18 cellular contexts compared by ENCODE assay signal in genomic region chr2:148721520-148721931, GRCh38.
DNase-seq lines count a peak whose midpoint lies in the region; ATAC-seq and TF ChIP-seq lines count a peak whose summit lies in the region.
"Had no signal": no experiment of that assay in that cellular context is flagged by ENCODE, and none has a peak within 500 bp of the region (broad histone marks: within the 10 kb centered on the region; RNA-seq: fewer than 3 reads in every experiment).

No MANE protein-coding gene starts in this region.

- no peaks in the 10 kb centered on the region for H3K27me3 Mint-ChIP-seq in activated CD4-positive, alpha-beta memory T cell treated with anti-CD3 and anti-CD28 coated beads for 36 hours
- H3K27me3 Mint-ChIP-seq in activated CD4-positive, alpha-beta memory T cell treated with anti-CD3 and anti-CD28 coated beads, Interleukin-2, amount 10 ng/mL, durations not matched to agents 7 days and 5 days: no peaks in the 10 kb centered on the region
- H3K27me3 Mint-ChIP-seq in central memory CD8-positive, alpha-beta T cell: no peaks in the 10 kb centered on the region
- no peaks in the 10 kb centered on the region for H3K27me3 Mint-ChIP-seq in CD8-positive, alpha-beta T cell (ENCODE audit: low read depth)

- H3K36me3 ChIP-seq in HEK293 (ENCODE audit: control insufficient read depth in 2 of 2, insufficient read depth in 1 of 2, low read length in 2 of 2) (no peaks in the 10 kb centered on the region), neutrophil (no peaks in the 10 kb centered on the region)
- H3K36me3 ChIP-seq in CD8-positive, alpha-beta T cell (ENCODE audit: insufficient read depth, low read length): no peaks in the 10 kb centered on the region
- H3K36me3 ChIP-seq: brain microvascular endothelial cell, Peyer's patch, WERI-Rb-1 had no signal

- H3K27me3 ChIP-seq in neutrophil: no peaks in the 10 kb centered on the region
- no peaks in the 10 kb centered on the region for H3K27me3 ChIP-seq in CD8-positive, alpha-beta T cell (ENCODE audit: insufficient read depth, low read length)
- H3K27me3 ChIP-seq: brain microvascular endothelial cell, Peyer's patch had no signal

- H3K4me3 ChIP-seq in HEK293 (ENCODE audit: low read depth, low read length) (no peak overlapping the region), neutrophil (ENCODE audit: low read depth in 1 of 2, low read length in 1 of 2) (no peak overlapping the region)
- no peak overlapping the region for H3K4me3 ChIP-seq in CD8-positive, alpha-beta T cell (ENCODE audit: low read depth, low read length)
- H3K4me3 ChIP-seq: Peyer's patch had no signal

- H3K9me3 Mint-ChIP-seq in activated CD4-positive, alpha-beta memory T cell treated with anti-CD3 and anti-CD28 coated beads for 36 hours: peaks cover 10% of the 10 kb centered on the region
- peaks cover 15% of the 10 kb centered on the region for H3K9me3 Mint-ChIP-seq in activated CD4-positive, alpha-beta memory T cell treated with anti-CD3 and anti-CD28 coated beads, Interleukin-2, amount 10 ng/mL, durations not matched to agents 7 days and 5 days
- no peaks in the 10 kb centered on the region for H3K9me3 Mint-ChIP-seq in central memory CD8-positive, alpha-beta T cell
- H3K9me3 Mint-ChIP-seq in CD8-positive, alpha-beta T cell: peaks cover 5% of the 10 kb centered on the region

- no peak for DNase-seq in activated CD4-positive, alpha-beta memory T cell treated with anti-CD3 and anti-CD28 coated beads for 36 hours
- DNase-seq in activated CD4-positive, alpha-beta memory T cell treated with anti-CD3 and anti-CD28 coated beads, Interleukin-2, amount 10 ng/mL, durations not matched to agents 7 days and 5 days: no peak
- no peak for DNase-seq in central memory CD8-positive, alpha-beta T cell (ENCODE audit: low spot score in 2 of 2)
- DNase-seq in NCI-H524 treated with DMSO at 0.1 percent for 48 hours (lab: John Stamatoyannopoulos, UW): no peak
- DNase-seq in pons (ENCODE audit: low spot score): no peak
- no peak for DNase-seq in CD8-positive, alpha-beta T cell
- DNase-seq: activated naive CD4-positive, alpha-beta T cell; brain microvascular endothelial cell; hypothalamus; Karpas-422; Peyer's patch; stimulated activated CD4-positive, alpha-beta T cell treated with anti-CD3 and anti-CD28 coated beads, Interleukin-15, amount 100 ng/mL, for 24 hours; SW 1271; WERI-Rb-1 had no signal

- peak overlapping the region; percentile 24 for H3K27ac Mint-ChIP-seq in activated CD4-positive, alpha-beta memory T cell treated with anti-CD3 and anti-CD28 coated beads for 36 hours
- H3K27ac Mint-ChIP-seq in activated CD4-positive, alpha-beta memory T cell treated with anti-CD3 and anti-CD28 coated beads, Interleukin-2, amount 10 ng/mL, durations not matched to agents 7 days and 5 days: no peak overlapping the region
- peak overlapping the region; percentile 24 for H3K27ac Mint-ChIP-seq in central memory CD8-positive, alpha-beta T cell (ENCODE audit: low read depth)
- H3K27ac Mint-ChIP-seq in CD8-positive, alpha-beta T cell: no peak overlapping the region

- H3K4me1 ChIP-seq in HEK293 (ENCODE audit: control insufficient read depth, insufficient read depth, low read length) (peaks cover 13% of the 10 kb centered on the region), neutrophil (ENCODE audit: control insufficient read depth in 1 of 2, insufficient read depth in 1 of 2, low read depth in 1 of 2, low read length in 1 of 2) (peaks cover 7 to 17% of the 10 kb centered on the region in 2 experiments)
- peaks cover 39% of the 10 kb centered on the region for H3K4me1 ChIP-seq in CD8-positive, alpha-beta T cell (ENCODE audit: insufficient read depth, low read length)

- no peak for ATAC-seq in central memory CD8-positive, alpha-beta T cell (replicated peaks; ENCODE audit: extremely low read depth, poor library complexity, severe bottlenecking)
- no peak for ATAC-seq in CD8-positive, alpha-beta T cell
- ATAC-seq: left lobe of liver had no signal

- POLR2A ChIA-PET in activated CD4-positive, alpha-beta memory T cell treated with anti-CD3 and anti-CD28 coated beads for 36 hours (lab: Charles Lee): no interaction called here
- POLR2A ChIA-PET in activated CD4-positive, alpha-beta memory T cell treated with anti-CD3 and anti-CD28 coated beads, Interleukin-2, amount 10 ng/mL, durations not matched to agents 7 days and 5 days (lab: Charles Lee): no interaction called here
- POLR2A ChIA-PET in HEK293 (lab: Yijun Ruan, JAX): interaction anchor here (0.6 kb wide), 1 partner anchor 726 kb away, joined by 4 read pairs; no protein-coding TSS in a partner anchor
- POLR2A ChIA-PET in CD8-positive, alpha-beta T cell (lab: Charles Lee): no interaction called here

- TF ChIP-seq CTCF in HEK293 (tag by site-specific recombination; IDR thresholded peaks at IDR 0.05): no peak
- TF ChIP-seq CTCF in neutrophil (IDR thresholded peaks at IDR 0.05): no peak
- TF ChIP-seq CTCF in CD8-positive, alpha-beta T cell (IDR thresholded peaks at IDR 0.05): no peak

- peaks cover 24% of the 10 kb centered on the region for H3K36me3 Mint-ChIP-seq in activated CD4-positive, alpha-beta memory T cell treated with anti-CD3 and anti-CD28 coated beads for 36 hours
- H3K36me3 Mint-ChIP-seq in activated CD4-positive, alpha-beta memory T cell treated with anti-CD3 and anti-CD28 coated beads, Interleukin-2, amount 10 ng/mL, durations not matched to agents 7 days and 5 days (ENCODE audit: low read depth): peaks cover 38% of the 10 kb centered on the region
- H3K36me3 Mint-ChIP-seq in central memory CD8-positive, alpha-beta T cell (ENCODE audit: insufficient read depth): peaks cover 12% of the 10 kb centered on the region
- H3K36me3 Mint-ChIP-seq in CD8-positive, alpha-beta T cell: peaks cover 33% of the 10 kb centered on the region

- H3K4me3 Mint-ChIP-seq in activated CD4-positive, alpha-beta memory T cell treated with anti-CD3 and anti-CD28 coated beads for 36 hours: no peak overlapping the region
- no peak overlapping the region for H3K4me3 Mint-ChIP-seq in activated CD4-positive, alpha-beta memory T cell treated with anti-CD3 and anti-CD28 coated beads, Interleukin-2, amount 10 ng/mL, durations not matched to agents 7 days and 5 days
- no peak overlapping the region for H3K4me3 Mint-ChIP-seq in central memory CD8-positive, alpha-beta T cell
- H3K4me3 Mint-ChIP-seq in CD8-positive, alpha-beta T cell: no peak overlapping the region

- H3K9me3 ChIP-seq in HEK293 (ENCODE audit: control insufficient read depth, insufficient read depth, low read depth, low read length) (no peaks in the 10 kb centered on the region), neutrophil (no peaks in the 10 kb centered on the region)
- H3K9me3 ChIP-seq in CD8-positive, alpha-beta T cell (ENCODE audit: low read length): no peaks in the 10 kb centered on the region
- H3K9me3 ChIP-seq: Peyer's patch had no signal

- H3K4me1 Mint-ChIP-seq in activated CD4-positive, alpha-beta memory T cell treated with anti-CD3 and anti-CD28 coated beads for 36 hours (ENCODE audit: low read depth): peaks cover 91% of the 10 kb centered on the region
- H3K4me1 Mint-ChIP-seq in activated CD4-positive, alpha-beta memory T cell treated with anti-CD3 and anti-CD28 coated beads, Interleukin-2, amount 10 ng/mL, durations not matched to agents 7 days and 5 days: peaks cover 45% of the 10 kb centered on the region
- peaks cover 92% of the 10 kb centered on the region for H3K4me1 Mint-ChIP-seq in central memory CD8-positive, alpha-beta T cell
- peaks cover 91% of the 10 kb centered on the region for H3K4me1 Mint-ChIP-seq in CD8-positive, alpha-beta T cell (ENCODE audit: low read depth)

- intact Hi-C loops in activated CD4-positive, alpha-beta memory T cell treated with anti-CD3 and anti-CD28 coated beads for 36 hours (cut with micrococcal nuclease): no loop called here
- intact Hi-C loops in CD8-positive, alpha-beta T cell (cut with DNase I, micrococcal nuclease): no loop called here

- CTCF ChIA-PET in activated CD4-positive, alpha-beta memory T cell treated with anti-CD3 and anti-CD28 coated beads for 36 hours (lab: Charles Lee): no interaction called here
- CTCF ChIA-PET in activated CD4-positive, alpha-beta memory T cell treated with anti-CD3 and anti-CD28 coated beads, Interleukin-2, amount 10 ng/mL, durations not matched to agents 7 days and 5 days (lab: Charles Lee): interaction anchor here (0.7 kb wide), 1 partner anchor 12 kb away, joined by 4 read pairs; no protein-coding TSS in a partner anchor
- CTCF ChIA-PET in HEK293 (lab: Yijun Ruan, JAX): interaction anchor here (0.6 to 0.7 kb wide), 2 partner anchors 30 to 1919 kb away, joined by 3 to 4 read pairs; no protein-coding TSS in a partner anchor
- CTCF ChIA-PET in CD8-positive, alpha-beta T cell (lab: Charles Lee): no interaction called here

- H3K27ac ChIP-seq in HEK293 (ENCODE audit: extremely low read depth, low read depth, low read length): no peak overlapping the region
- peak overlapping the region; percentile 46 for H3K27ac ChIP-seq in neutrophil
- H3K27ac ChIP-seq in CD8-positive, alpha-beta T cell (ENCODE audit: low read depth, low read length): no peak overlapping the region
- H3K27ac ChIP-seq: brain microvascular endothelial cell, HL-60, Peyer's patch, WERI-Rb-1 had no signal

TF ChIP-seq in HEK293, 187 proteins besides CTCF, POLR2A, EP300 and RAD21:
- TF ChIP-seq SCRT2 (tag by site-specific recombination; IDR thresholded peaks at IDR 0.05) (peak; percentile 46; the same call in 1 of the 2 replicates), PATZ1 (tag by site-specific recombination; IDR thresholded peaks at IDR 0.05) (no peak), GFI1B (tag by site-specific recombination; IDR thresholded peaks at IDR 0.05) (peak; percentile 61), ZNF311 (tag by site-specific recombination; IDR thresholded peaks at IDR 0.05; ENCODE audit: borderline replicate concordance) (no peak), ZNF548 (tag by site-specific recombination; IDR thresholded peaks at IDR 0.05) (no peak)

Comparison
In these comparisons a context has a peak if more than half of its experiments do, and no peak if none do; other contexts are left out.
1. H3K27ac Mint-ChIP-seq: peak in activated CD4-positive, alpha-beta memory T cell treated with anti-CD3 and anti-CD28 coated beads for 36 hours (single experiment) and central memory CD8-positive, alpha-beta T cell (single experiment); none in activated CD4-positive, alpha-beta memory T cell treated with anti-CD3 and anti-CD28 coated beads, Interleukin-2, amount 10 ng/mL, durations not matched to agents 7 days and 5 days (single experiment) and CD8-positive, alpha-beta T cell (single experiment).
2. CTCF ChIA-PET loops: an anchor here in activated CD4-positive, alpha-beta memory T cell treated with anti-CD3 and anti-CD28 coated beads, Interleukin-2, amount 10 ng/mL, durations not matched to agents 7 days and 5 days (0.7 kb wide) and HEK293 (0.6 to 0.7 kb wide); none called in activated CD4-positive, alpha-beta memory T cell treated with anti-CD3 and anti-CD28 coated beads for 36 hours and CD8-positive, alpha-beta T cell.